Comparison of ENCODE assay signal across 9 cellular contexts in the genomic region with DNA sequence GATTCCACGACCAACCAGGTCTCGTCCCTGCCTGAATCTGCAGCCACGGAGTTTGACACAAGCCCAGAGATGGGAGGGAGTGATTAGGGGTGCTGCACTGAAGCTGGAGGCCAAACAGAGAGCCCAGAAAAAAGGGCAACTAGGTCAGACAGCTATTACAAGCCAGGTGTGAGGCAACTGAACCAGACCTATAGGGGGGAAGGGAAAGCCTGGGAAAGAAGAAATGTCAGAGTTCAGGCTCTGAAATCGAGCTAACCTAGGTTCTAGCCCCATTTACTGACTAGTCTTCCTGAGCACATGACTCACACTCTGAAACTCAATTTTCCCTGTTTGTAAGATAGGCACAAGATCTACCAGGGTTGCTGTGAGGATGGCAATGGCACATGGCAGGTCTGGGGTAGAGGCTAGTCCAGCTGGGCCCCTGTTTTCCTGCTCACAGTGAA. TPM values are rescaled to one million over a fixed set of nuclear protein-coding genes. Genes with fewer than 3 reads are reported as not detected.
DNase-seq lines count a peak whose midpoint lies in the region; ATAC-seq and TF ChIP-seq lines count a peak whose summit lies in the region.
"Had no signal": no experiment of that assay in that cellular context is flagged by ENCODE, and none has a peak within 500 bp of the region (broad histone marks: within the 10 kb centered on the region; RNA-seq: fewer than 3 reads in every experiment).

No MANE protein-coding gene starts in this region.

- H3K4me2 ChIP-seq in GM23338 (peak overlapping the region; percentile 98), parathyroid adenoma (ENCODE audit: low read length) (peak overlapping the region; percentile 84)

- WGBS in esophagus, 2 donors, result 53 to 60% methylated on average over 4 of the region's 4 CpGs
- 87 to 90% methylated on average over 4 of the region's 4 CpGs for WGBS in thyroid gland, 2 donors

- H3K4me1 ChIP-seq in GM23338 (ENCODE audit: insufficient read depth) (peaks cover 41% of the 10 kb centered on the region), esophagus (ENCODE audit: control insufficient read depth in 2 of 2, insufficient read depth in 2 of 2, low read length in 1 of 2) (peaks cover 10 to 17% of the 10 kb centered on the region in 2 donors), parathyroid adenoma (peaks cover 2% of the 10 kb centered on the region), thyroid gland (peaks cover 6 to 11% of the 10 kb centered on the region in 2 donors)

- H3K9ac ChIP-seq in SK-N-MC (ENCODE audit: insufficient read length), result peak overlapping the region; percentile 80
- H3K9ac ChIP-seq in parathyroid adenoma, result no peak overlapping the region

- H3K27ac Mint-ChIP-seq in GM23338, result peak overlapping the region; percentile 47; the same call in 1 of the 2 replicates

- no peaks in the 10 kb centered on the region for H3K27me3 ChIP-seq in GM23338 (ENCODE audit: insufficient read depth)
- H3K27me3 ChIP-seq in esophagus (ENCODE audit: control insufficient read depth in 1 of 2, insufficient read depth in 2 of 2, low read length in 2 of 2), result no peaks in the 10 kb centered on the region
- no peaks in the 10 kb centered on the region for H3K27me3 ChIP-seq in parathyroid adenoma (ENCODE audit: control insufficient read depth, insufficient read depth, low read length)
- no peaks in the 10 kb centered on the region for H3K27me3 ChIP-seq in thyroid gland

- no peak overlapping the region for H2AFZ ChIP-seq in GM23338
- H2AFZ ChIP-seq in parathyroid adenoma, result peak overlapping the region; percentile 22

- H3K9me3 ChIP-seq in SK-N-MC (ENCODE audit: low read depth, low read length), result no peaks in the 10 kb centered on the region
- no peaks in the 10 kb centered on the region for H3K9me3 ChIP-seq in esophagus (ENCODE audit: control insufficient read depth in 2 of 2, insufficient read depth in 1 of 2, low read depth in 1 of 2, low read length in 1 of 2)
- no peaks in the 10 kb centered on the region for H3K9me3 ChIP-seq in parathyroid adenoma (ENCODE audit: control insufficient read depth, low read length)
- H3K9me3 ChIP-seq in thyroid gland, result no peaks in the 10 kb centered on the region

- intact Hi-C loops in thyroid gland (cut with DNase I), result no loop called here

- H3K36me3 Mint-ChIP-seq in GM23338 (ENCODE audit: low read depth), result peaks cover 62% of the 10 kb centered on the region

- H3F3A ChIP-seq in GM23338 (replicated peaks; ENCODE audit: low read depth), result no peaks in the 10 kb centered on the region; the same call in 1 of the 2 replicates

- ATAC-seq in GM23338 (no peak), HG03460 (IDR thresholded peaks at IDR 0.05; ENCODE audit: unreplicated experiment) (no peak), HG03565 (IDR thresholded peaks at IDR 0.05; ENCODE audit: unreplicated experiment) (no peak)

- DNase-seq in GM23338 (ENCODE audit: low spot score) (no peak), SK-N-MC (ENCODE audit: low read depth, low spot score) (no peak), thyroid gland (no peak)
- no peak for DNase-seq in activated CD8-positive, alpha-beta memory T cell treated with anti-CD3 and anti-CD28 coated beads, Interleukin-2, amount 50 U/mL, for 48 hours
- DNase-seq: NCI-H1048 had no signal

- TF ChIP-seq POLR2A in thyroid gland (IDR thresholded peaks at IDR 0.05), result no peak

- H3K4me3 Mint-ChIP-seq in GM23338, result peak overlapping the region; percentile 99

- H3K79me2 ChIP-seq in GM23338 (replicated peaks; ENCODE audit: insufficient read depth), result peaks cover 67% of the 10 kb centered on the region
- no peaks in the 10 kb centered on the region for H3K79me2 ChIP-seq in parathyroid adenoma

- H3K4me3 ChIP-seq in GM23338, result peak overlapping the region; percentile 97
- H3K4me3 ChIP-seq in SK-N-MC, result peak overlapping the region; percentile 91
- H3K4me3 ChIP-seq in esophagus (ENCODE audit: low read depth in 1 of 2, low read length in 2 of 2), result peak overlapping the region; percentile 68 to 96
- H3K4me3 ChIP-seq in parathyroid adenoma (ENCODE audit: low read depth, low read length), result peak overlapping the region; percentile 74
- H3K4me3 ChIP-seq in thyroid gland (replicated peaks in 1 of 3), result no peak overlapping the region

- H4K20me1 ChIP-seq in GM23338 (replicated peaks; ENCODE audit: insufficient read depth), result peaks cover 61% of the 10 kb centered on the region

- H3K9me2 ChIP-seq in GM23338 (ENCODE audit: insufficient read depth), result no peaks in the 10 kb centered on the region

- TF ChIP-seq CTCF in GM23338 (conservative IDR thresholded peaks at IDR 0.05; ENCODE audit: low read depth in 2 of 2) (no peak), parathyroid adenoma (IDR thresholded peaks at IDR 0.05) (no peak), thyroid gland (IDR thresholded peaks at IDR 0.05) (no peak)

- H3K4me1 Mint-ChIP-seq in GM23338, result peaks cover 44% of the 10 kb centered on the region

- H3K9me3 Mint-ChIP-seq in GM23338, result no peaks in the 10 kb centered on the region

- H3K36me3 ChIP-seq in GM23338 (ENCODE audit: insufficient read depth), result peaks cover 47% of the 10 kb centered on the region
- peaks cover 56% of the 10 kb centered on the region for H3K36me3 ChIP-seq in SK-N-MC (ENCODE audit: insufficient read depth, low read length)
- peaks cover 0 to 5% of the 10 kb centered on the region in 2 donors for H3K36me3 ChIP-seq in esophagus (ENCODE audit: control insufficient read depth in 2 of 2, insufficient read depth in 2 of 2, low read length in 1 of 2)
- H3K36me3 ChIP-seq in parathyroid adenoma (ENCODE audit: control insufficient read depth, insufficient read depth, low read length), result no peaks in the 10 kb centered on the region
- H3K36me3 ChIP-seq in thyroid gland, result no peaks in the 10 kb centered on the region

- H3K27me3 Mint-ChIP-seq in GM23338 (ENCODE audit: insufficient read depth, low read depth, poor library complexity), result peaks cover 11% of the 10 kb centered on the region

- H3K27ac ChIP-seq in GM23338 (ENCODE audit: low read depth) (0 out of 2 replicates have a peak overlapping the region, but pooled peaks have one; percentile 75), SK-N-MC (no peak overlapping the region), esophagus (ENCODE audit: low read depth in 2 of 2, low read length in 1 of 2) (peak overlapping the region; percentile 14 to 93), parathyroid adenoma (peak overlapping the region; percentile 24), thyroid gland (no peak overlapping the region)

TF ChIP-seq in GM23338, 12 proteins besides CTCF, POLR2A, EP300 and RAD21 (continues in another document):
- no peak for TF ChIP-seq NANOG (IDR thresholded peaks at IDR 0.05; ENCODE audit: borderline replicate concordance)
- no peak for TF ChIP-seq EZH2phosphoT487 (IDR thresholded peaks at IDR 0.05; ENCODE audit: unreplicated experiment)
- no peak for TF ChIP-seq EZH2 (IDR thresholded peaks at IDR 0.05; ENCODE audit: low read depth, unreplicated experiment)
- TF ChIP-seq POLR2AphosphoS5 (IDR thresholded peaks at IDR 0.05; ENCODE audit: low read depth), result no peak
- TF ChIP-seq, protein P1, sequence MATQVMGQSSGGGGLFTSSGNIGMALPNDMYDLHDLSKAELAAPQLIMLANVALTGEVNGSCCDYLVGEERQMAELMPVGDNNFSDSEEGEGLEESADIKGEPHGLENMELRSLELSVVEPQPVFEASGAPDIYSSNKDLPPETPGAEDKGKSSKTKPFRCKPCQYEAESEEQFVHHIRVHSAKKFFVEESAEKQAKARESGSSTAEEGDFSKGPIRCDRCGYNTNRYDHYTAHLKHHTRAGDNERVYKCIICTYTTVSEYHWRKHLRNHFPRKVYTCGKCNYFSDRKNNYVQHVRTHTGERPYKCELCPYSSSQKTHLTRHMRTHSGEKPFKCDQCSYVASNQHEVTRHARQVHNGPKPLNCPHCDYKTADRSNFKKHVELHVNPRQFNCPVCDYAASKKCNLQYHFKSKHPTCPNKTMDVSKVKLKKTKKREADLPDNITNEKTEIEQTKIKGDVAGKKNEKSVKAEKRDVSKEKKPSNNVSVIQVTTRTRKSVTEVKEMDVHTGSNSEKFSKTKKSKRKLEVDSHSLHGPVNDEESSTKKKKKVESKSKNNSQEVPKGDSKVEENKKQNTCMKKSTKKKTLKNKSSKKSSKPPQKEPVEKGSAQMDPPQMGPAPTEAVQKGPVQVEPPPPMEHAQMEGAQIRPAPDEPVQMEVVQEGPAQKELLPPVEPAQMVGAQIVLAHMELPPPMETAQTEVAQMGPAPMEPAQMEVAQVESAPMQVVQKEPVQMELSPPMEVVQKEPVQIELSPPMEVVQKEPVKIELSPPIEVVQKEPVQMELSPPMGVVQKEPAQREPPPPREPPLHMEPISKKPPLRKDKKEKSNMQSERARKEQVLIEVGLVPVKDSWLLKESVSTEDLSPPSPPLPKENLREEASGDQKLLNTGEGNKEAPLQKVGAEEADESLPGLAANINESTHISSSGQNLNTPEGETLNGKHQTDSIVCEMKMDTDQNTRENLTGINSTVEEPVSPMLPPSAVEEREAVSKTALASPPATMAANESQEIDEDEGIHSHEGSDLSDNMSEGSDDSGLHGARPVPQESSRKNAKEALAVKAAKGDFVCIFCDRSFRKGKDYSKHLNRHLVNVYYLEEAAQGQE (IDR thresholded peaks at IDR 0.05; ENCODE audit: unreplicated experiment), result no peak
- TF ChIP-seq CREB1 (CRISPR knock-in tag; IDR thresholded peaks at IDR 0.05; ENCODE audit: low read depth), result no peak
- TF ChIP-seq STAT1 (IDR thresholded peaks at IDR 0.05; ENCODE audit: unreplicated experiment), result no peak
- TF ChIP-seq JUNB (IDR thresholded peaks at IDR 0.05; ENCODE audit: unreplicated experiment), result no peak

RNA-seq across cellular contexts. Expression of gene DHCR24, which starts 1.7 kb away (rescaled TPM):
- 453 and 530 TPM in 2 replicates for total RNA-seq in GM23338 (2014; rRNA removed; shearing (Covaris generic))
- polyA plus RNA-seq in GM23338 (2016; fragmentation: Nextera tagmentation; extraction: Ambion mirVana) (124 and 128 TPM in 2 replicates), esophagus (100 to 1,000 TPM; 121 to 196 TPM)
- 10 to 100 TPM; 22.4 to 82.2 (median 40.4) TPM for total RNA-seq in thyroid gland

Comparison
In these comparisons a context has a peak if more than half of its experiments do, and no peak if none do; other contexts are left out.
1. H3K27ac ChIP-seq: peak in GM23338 (single experiment), esophagus (2 of 2) and parathyroid adenoma (single experiment); none in SK-N-MC (single experiment) and thyroid gland (0 of 3).
2. H3K4me3 ChIP-seq: peak in GM23338 (single experiment), SK-N-MC (single experiment), esophagus (2 of 2) and parathyroid adenoma (single experiment); none in thyroid gland (0 of 3).